In genomic region chr19:8413593-8413923, GRCh38 we compare ENCODE assay signal across 8 cellular contexts. TPM values are rescaled to one million over a fixed set of nuclear protein-coding genes. Genes with fewer than 3 reads are reported as not detected.
DNase-seq lines count a peak whose midpoint lies in the region; ATAC-seq and TF ChIP-seq lines count a peak whose summit lies in the region.

No MANE protein-coding gene starts in this region.

- H3K27me3 ChIP-seq in liver (ENCODE audit: control insufficient read depth in 4 of 4, insufficient read depth in 4 of 4, low read length in 3 of 4): no peaks in the 10 kb centered on the region
- no peaks in the 10 kb centered on the region for H3K27me3 ChIP-seq in tibial artery

- no peak for TF ChIP-seq RAD21 in liver (IDR thresholded peaks at IDR 0.05)

- peak overlapping the region; percentile 4 for H3K27ac Mint-ChIP-seq in activated naive CD8-positive, alpha-beta T cell treated with anti-CD3 and anti-CD28 coated beads, Interleukin-2, amount 10 ng/mL, durations not matched to agents 7 days and 5 days

- peak overlapping the region; percentile 77 for H3K4me3 Mint-ChIP-seq in activated naive CD8-positive, alpha-beta T cell treated with anti-CD3 and anti-CD28 coated beads, Interleukin-2, amount 10 ng/mL, durations not matched to agents 7 days and 5 days

- no peaks in the 10 kb centered on the region for H3K9me3 ChIP-seq in liver (ENCODE audit: control insufficient read depth in 4 of 4, low read length in 3 of 4)
- no peaks in the 10 kb centered on the region for H3K9me3 ChIP-seq in tibial artery

- peak overlapping the region; percentile 1 to 69 for H3K9ac ChIP-seq in liver (ENCODE audit: low read depth in 1 of 2, low read length in 2 of 2)

- peaks cover 8% of the 10 kb centered on the region for H3K4me1 Mint-ChIP-seq in activated naive CD8-positive, alpha-beta T cell treated with anti-CD3 and anti-CD28 coated beads, Interleukin-2, amount 10 ng/mL, durations not matched to agents 7 days and 5 days

- no peak overlapping the region for H3K27ac ChIP-seq in liver (ENCODE audit: low read depth in 1 of 2, low read length in 2 of 2)
- H3K27ac ChIP-seq in tibial artery: peak overlapping the region; percentile 66 to 74

- intact Hi-C loops in tibial artery (cut with DNase I; ENCODE audit: low total_unique reads): no loop called here

- DNase-seq in activated CD8-positive, alpha-beta memory T cell treated with anti-CD3 and anti-CD28 coated beads, Interleukin-2, amount 50 U/mL, for 48 hours: peak; percentile 58
- DNase-seq in activated CD8-positive, alpha-beta memory T cell treated with anti-CD3 and anti-CD28 coated beads, Interleukin-2, amount 50 U/mL, for 4 hours: no peak
- no peak for DNase-seq in activated naive CD8-positive, alpha-beta T cell treated with anti-CD3 and anti-CD28 coated beads, Interleukin-2, amount 10 ng/mL, durations not matched to agents 7 days and 5 days
- DNase-seq in tibial artery: no peak
- no peak for DNase-seq in D341Med (ENCODE audit: low spot score)
- DNase-seq in SK-N-DZ (ENCODE audit: low spot score): no peak

- H3K4me1 ChIP-seq in liver (ENCODE audit: control insufficient read depth in 4 of 4, insufficient read depth in 4 of 4, low read length in 3 of 4): peaks cover 0 to 16% (median 8%) of the 10 kb centered on the region in 4 donors
- peaks cover 0 to 19% (median 12%) of the 10 kb centered on the region in 4 donors for H3K4me1 ChIP-seq in tibial artery

- POLR2A ChIA-PET in activated naive CD8-positive, alpha-beta T cell treated with anti-CD3 and anti-CD28 coated beads, Interleukin-2, amount 10 ng/mL, durations not matched to agents 7 days and 5 days (lab: Charles Lee): interaction anchor here (0.8 to 4.1 kb wide), 8 partner anchors 10 to 101 kb away, joined by 3 to 27 read pairs (median 4); partner anchors contain the start of genes HNRNPM and ZNF414

- no peaks in the 10 kb centered on the region for H3K36me3 Mint-ChIP-seq in activated naive CD8-positive, alpha-beta T cell treated with anti-CD3 and anti-CD28 coated beads, Interleukin-2, amount 10 ng/mL, durations not matched to agents 7 days and 5 days

- H3K36me3 ChIP-seq in liver (ENCODE audit: control insufficient read depth in 4 of 4, insufficient read depth in 3 of 4, low read depth in 1 of 4, low read length in 3 of 4) (no peaks in the 10 kb centered on the region), tibial artery (no peaks in the 10 kb centered on the region)

- H3K9me3 Mint-ChIP-seq in activated naive CD8-positive, alpha-beta T cell treated with anti-CD3 and anti-CD28 coated beads, Interleukin-2, amount 10 ng/mL, durations not matched to agents 7 days and 5 days: no peaks in the 10 kb centered on the region

- WGBS in liver: 13% methylated on average over 7 of the region's 7 CpGs

- no peaks in the 10 kb centered on the region for H3K27me3 Mint-ChIP-seq in activated naive CD8-positive, alpha-beta T cell treated with anti-CD3 and anti-CD28 coated beads, Interleukin-2, amount 10 ng/mL, durations not matched to agents 7 days and 5 days

- no peak for TF ChIP-seq CTCF in liver (IDR thresholded peaks at IDR 0.05; ENCODE audit: low read depth, low read length, missing input control)
- TF ChIP-seq CTCF in tibial artery (IDR thresholded peaks at IDR 0.05): no peak

- H3K4me3 ChIP-seq in liver (ENCODE audit: low read depth in 1 of 3, low read length in 3 of 3) (peak overlapping the region; percentile 28 to 97 (median 68)), tibial artery (peak overlapping the region; percentile 73 to 78)

- no peak for ATAC-seq in activated naive CD8-positive, alpha-beta T cell treated with anti-CD3 and anti-CD28 coated beads, Interleukin-2, amount 10 ng/mL, durations not matched to agents 7 days and 5 days (ENCODE audit: low read depth)
- ATAC-seq in HG03280 (IDR thresholded peaks at IDR 0.05; ENCODE audit: unreplicated experiment): no peak

TF ChIP-seq in liver, 16 proteins besides CTCF, POLR2A, EP300 and RAD21:
- TF ChIP-seq REST (IDR thresholded peaks at IDR 0.05) (no peak), EGR1 (IDR thresholded peaks at IDR 0.05; ENCODE audit: low read depth in 2 of 2) (no peak)
- TF ChIP-seq, protein P1, sequence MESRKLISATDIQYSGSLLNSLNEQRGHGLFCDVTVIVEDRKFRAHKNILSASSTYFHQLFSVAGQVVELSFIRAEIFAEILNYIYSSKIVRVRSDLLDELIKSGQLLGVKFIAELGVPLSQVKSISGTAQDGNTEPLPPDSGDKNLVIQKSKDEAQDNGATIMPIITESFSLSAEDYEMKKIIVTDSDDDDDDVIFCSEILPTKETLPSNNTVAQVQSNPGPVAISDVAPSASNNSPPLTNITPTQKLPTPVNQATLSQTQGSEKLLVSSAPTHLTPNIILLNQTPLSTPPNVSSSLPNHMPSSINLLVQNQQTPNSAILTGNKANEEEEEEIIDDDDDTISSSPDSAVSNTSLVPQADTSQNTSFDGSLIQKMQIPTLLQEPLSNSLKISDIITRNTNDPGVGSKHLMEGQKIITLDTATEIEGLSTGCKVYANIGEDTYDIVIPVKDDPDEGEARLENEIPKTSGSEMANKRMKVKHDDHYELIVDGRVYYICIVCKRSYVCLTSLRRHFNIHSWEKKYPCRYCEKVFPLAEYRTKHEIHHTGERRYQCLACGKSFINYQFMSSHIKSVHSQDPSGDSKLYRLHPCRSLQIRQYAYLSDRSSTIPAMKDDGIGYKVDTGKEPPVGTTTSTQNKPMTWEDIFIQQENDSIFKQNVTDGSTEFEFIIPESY (IDR thresholded peaks at IDR 0.05): no peak

RNA-seq across cellular contexts. Expression of gene MARCHF2, which starts 0.5 kb away (rescaled TPM):
- total RNA-seq in activated naive CD8-positive, alpha-beta T cell treated with anti-CD3 and anti-CD28 coated beads, Interleukin-2, amount 10 ng/mL, durations not matched to agents 7 days and 5 days: 10 to 100 TPM; 23.9 to 25.0 TPM
- total RNA-seq in liver: 10 to 100 TPM; 78.6 to 89.5 TPM
- 10 to 100 TPM; 21.6 to 39.1 TPM for polyA plus RNA-seq in liver
- 25.4 and 35.9 TPM in 2 replicates for polyA plus RNA-seq in SK-N-DZ (2014; cell fraction: cytosol; rRNA removed)
- 4.4 and 24.5 TPM in 2 replicates for polyA plus RNA-seq in SK-N-DZ (2014; cell fraction: nucleus; rRNA removed)

RNA-seq across cellular contexts. Expression of gene RAB11B, which starts 23.4 kb away (rescaled TPM):
- 100 to 1,000 TPM in 1 of 2 experiments, 10 to 100 TPM in 1; 98.8 to 103 TPM for total RNA-seq in activated naive CD8-positive, alpha-beta T cell treated with anti-CD3 and anti-CD28 coated beads, Interleukin-2, amount 10 ng/mL, durations not matched to agents 7 days and 5 days
- total RNA-seq in liver: 10 to 100 TPM; 31.9 to 91.2 TPM
- polyA plus RNA-seq in liver: 10 to 100 TPM; 27.3 to 58.1 TPM
- 28.0 and 30.6 TPM in 2 replicates for polyA plus RNA-seq in SK-N-DZ (2014; cell fraction: cytosol; rRNA removed)
- 44.8 and 76.4 TPM in 2 replicates for polyA plus RNA-seq in SK-N-DZ (2014; cell fraction: nucleus; rRNA removed)

RNA-seq across cellular contexts. Expression of gene HNRNPM, which starts 31.2 kb away (rescaled TPM):
- total RNA-seq in activated naive CD8-positive, alpha-beta T cell treated with anti-CD3 and anti-CD28 coated beads, Interleukin-2, amount 10 ng/mL, durations not matched to agents 7 days and 5 days: 100 to 1,000 TPM; 188 to 198 TPM
- 10 to 100 TPM; 66.3 to 75.1 TPM for total RNA-seq in liver
- polyA plus RNA-seq in liver: 10 to 100 TPM; 39.4 to 86.9 TPM
- polyA plus RNA-seq in SK-N-DZ (2014; cell fraction: cytosol; rRNA removed): 53.0 and 93.0 TPM in 2 replicates
- polyA plus RNA-seq in SK-N-DZ (2014; cell fraction: nucleus; rRNA removed): 80.9 and 107 TPM in 2 replicates

RNA-seq across cellular contexts. Expression of gene ANGPTL4, which starts 49.6 kb away (rescaled TPM):
- total RNA-seq in activated naive CD8-positive, alpha-beta T cell treated with anti-CD3 and anti-CD28 coated beads, Interleukin-2, amount 10 ng/mL, durations not matched to agents 7 days and 5 days: under 1 TPM in 1 of 2 experiments, not detected in 1; 0.64 TPM
- total RNA-seq in liver: 100 to 1,000 TPM in 1 of 2 donors, under 1 TPM in 1; 0.65 to 144 TPM
- polyA plus RNA-seq in liver: 100 to 1,000 TPM in 1 of 2 donors, 10 to 100 TPM in 1; 25.2 to 118 TPM
- polyA plus RNA-seq in SK-N-DZ (2014; cell fraction: cytosol; rRNA removed): 5.6 and 6.3 TPM in 2 replicates
- polyA plus RNA-seq in SK-N-DZ (2014; cell fraction: nucleus; rRNA removed): 11.7 and 12.2 TPM in 2 replicates

Comparison
In these comparisons a context has a peak if more than half of its experiments do, and no peak if none do; other contexts are left out.
1. H3K27ac ChIP-seq: peak in tibial artery (2 of 2); none in liver (0 of 2).